Comparison of ENCODE assay signal across 1 cellular context in genomic region chr2:30275256-30275655, GRCh38.
TF ChIP-seq lines count a peak whose summit lies in the region.

No MANE protein-coding gene starts in this region.

TF ChIP-seq in HepG2, 621 proteins besides CTCF, POLR2A, EP300 and RAD21:
- no peak for TF ChIP-seq ELF3 (CRISPR knock-in tag; IDR thresholded peaks at IDR 0.05)
- no peak for TF ChIP-seq ZNF816 (CRISPR knock-in tag; IDR thresholded peaks at IDR 0.05; ENCODE audit: borderline replicate concordance)
- no peak for TF ChIP-seq ZNF496 (CRISPR knock-in tag; IDR thresholded peaks at IDR 0.05; ENCODE audit: insufficient replicate concordance)
- no peak for TF ChIP-seq PRDM4 (CRISPR knock-in tag; IDR thresholded peaks at IDR 0.05; ENCODE audit: borderline replicate concordance)
- TF ChIP-seq ZSCAN29 (CRISPR knock-in tag; conservative IDR thresholded peaks at IDR 0.05): no peak
- TF ChIP-seq ZNF256 (CRISPR knock-in tag; conservative IDR thresholded peaks at IDR 0.05): no peak
- TF ChIP-seq ZNF576 (CRISPR knock-in tag; IDR thresholded peaks at IDR 0.05): no peak
- TF ChIP-seq KLF16 (CRISPR knock-in tag; IDR thresholded peaks at IDR 0.05): no peak
- no peak for TF ChIP-seq PITX1 (CRISPR knock-in tag; IDR thresholded peaks at IDR 0.05)
- no peak for TF ChIP-seq ZNF784 (CRISPR knock-in tag; IDR thresholded peaks at IDR 0.05; ENCODE audit: borderline replicate concordance)
- no peak for TF ChIP-seq CEBPZ (IDR thresholded peaks at IDR 0.05; ENCODE audit: low read length)
- TF ChIP-seq RNF2 (conservative IDR thresholded peaks at IDR 0.05; ENCODE audit: low read depth): no peak
- TF ChIP-seq ZHX1 (CRISPR knock-in tag; IDR thresholded peaks at IDR 0.05; ENCODE audit: low read depth): no peak
- no peak for TF ChIP-seq AGO2 (optimal IDR thresholded peaks at IDR 0.05; ENCODE audit: low read depth, low read length)
- no peak for TF ChIP-seq ZBTB14 (CRISPR knock-in tag; IDR thresholded peaks at IDR 0.05)
- no peak for TF ChIP-seq ETV5 (CRISPR knock-in tag; IDR thresholded peaks at IDR 0.05; ENCODE audit: borderline replicate concordance)
TF ChIP-seq in HepG2: peak in this region for 0.
